Comparison of ENCODE assay signal across 8 cellular contexts in the genomic region with DNA sequence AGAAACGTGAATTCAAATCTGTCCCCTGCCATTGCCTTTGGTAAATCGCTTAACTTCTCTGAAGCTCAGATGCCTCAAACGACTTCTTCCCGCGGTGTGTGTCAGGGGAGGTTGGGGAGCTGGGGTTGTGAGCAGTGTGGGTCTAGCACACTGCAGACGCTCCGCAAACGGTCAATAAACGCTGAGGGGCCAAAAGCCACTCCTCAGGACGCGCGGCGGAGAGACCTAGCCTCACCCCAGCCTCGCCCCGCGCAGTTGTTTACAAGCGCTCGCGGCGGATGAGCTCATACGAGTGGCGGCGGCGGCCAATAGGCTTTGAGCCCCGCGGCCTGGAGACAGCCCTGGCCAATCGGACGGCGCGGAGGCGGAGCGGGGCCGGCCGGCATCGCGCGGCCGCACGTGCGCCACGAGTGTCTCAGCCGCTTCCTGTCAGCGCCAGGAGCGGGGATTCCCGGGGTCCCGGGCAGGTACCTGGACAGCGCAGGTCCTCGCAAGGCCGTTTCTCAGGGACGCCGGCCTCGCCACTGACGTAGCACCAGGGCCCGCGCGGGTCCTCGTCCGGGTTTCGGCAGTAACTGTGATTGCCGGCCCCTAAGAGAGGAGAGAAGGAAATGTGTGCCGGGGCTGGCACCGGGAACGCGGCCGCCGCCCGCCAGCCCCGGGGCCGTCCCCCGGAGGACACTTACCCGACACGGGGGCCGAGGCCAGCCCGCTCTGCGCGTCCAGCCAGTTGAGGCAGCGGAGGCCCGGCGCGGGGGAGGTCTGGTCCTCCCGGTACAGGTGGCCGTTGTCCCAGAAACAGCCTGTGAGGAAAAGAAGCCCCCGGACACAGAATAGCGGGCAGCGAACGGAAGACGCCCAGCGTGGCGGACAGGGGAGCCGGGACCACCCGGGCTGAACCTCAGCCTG. TPM values are rescaled to one million over a fixed set of nuclear protein-coding genes. Genes with fewer than 3 reads are reported as not detected.
DNase-seq lines count a peak whose midpoint lies in the region; ATAC-seq, FAIRE-seq and TF ChIP-seq lines count a peak whose summit lies in the region.

No MANE protein-coding gene starts in this region.

- no peak for FAIRE-seq in A549 (lab: Jason Lieb, UNC)

- 5% methylated on average over 12 of the region's 91 CpGs for WGBS in A549 (ENCODE audit: missing lambda C conversion rate)
- 1% methylated on average over 90 of the region's 91 CpGs for WGBS in smooth muscle cell (ENCODE audit: low lambda C conversion rate)

- H3K9ac ChIP-seq in smooth muscle cell (ENCODE audit: low read depth) = peak overlapping the region; percentile 80

- peak overlapping the region; percentile 75 for H2AFZ ChIP-seq in smooth muscle cell (ENCODE audit: low read depth)

- intact Hi-C loops in breast epithelium (cut with DNase I; ENCODE audit: low total_unique reads) = no loop called here

- no peaks in the 10 kb centered on the region for H3F3A ChIP-seq in smooth muscle cell (ENCODE audit: low read depth)

- H3K9me3 ChIP-seq in A549 = no peaks in the 10 kb centered on the region
- H3K9me3 ChIP-seq in WERI-Rb-1 (ENCODE audit: severe bottlenecking) = no peaks in the 10 kb centered on the region
- no peaks in the 10 kb centered on the region for H3K9me3 ChIP-seq in breast epithelium
- H3K9me3 ChIP-seq in smooth muscle cell (replicated peaks; ENCODE audit: low read depth) = no peaks in the 10 kb centered on the region

- H3K4me3 ChIP-seq in A549 = peak overlapping the region; percentile 50
- peak overlapping the region; percentile 45 for H3K4me3 ChIP-seq in WERI-Rb-1 (ENCODE audit: low read depth, low read length)
- peak overlapping the region; percentile 75 to 93 (median 85) for H3K4me3 ChIP-seq in breast epithelium
- H3K4me3 ChIP-seq in smooth muscle cell = peak overlapping the region; percentile 55

- H3K27me3 ChIP-seq in WERI-Rb-1 (ENCODE audit: insufficient read depth, low read depth, severe bottlenecking) = no peaks in the 10 kb centered on the region
- H3K27me3 ChIP-seq in breast epithelium = no peaks in the 10 kb centered on the region
- H3K27me3 ChIP-seq in smooth muscle cell (ENCODE audit: low read depth) = no peaks in the 10 kb centered on the region

- peaks cover 20% of the 10 kb centered on the region for H3K4me1 ChIP-seq in A549
- peaks cover 6 to 15% of the 10 kb centered on the region in 2 donors for H3K4me1 ChIP-seq in breast epithelium
- H3K4me1 ChIP-seq in smooth muscle cell (ENCODE audit: low read depth) = peaks cover 3% of the 10 kb centered on the region

- no peak for TF ChIP-seq RAD21 in A549 (conservative IDR thresholded peaks at IDR 0.05 in 1 of 2, IDR thresholded peaks at IDR 0.05 in 1 of 2)

- DNase-seq in A549 (ENCODE audit: low read depth in 1 of 2, low spot score in 1 of 2) = peak; percentile 78 to 89
- peak; percentile 78 for DNase-seq in NCI-H2196 (lab: John Stamatoyannopoulos, UW; ENCODE audit: unreplicated experiment)
- peak; percentile 93 for DNase-seq in WERI-Rb-1
- DNase-seq in breast epithelium (ENCODE audit: low spot score in 2 of 2) = peak; percentile 96 to 97
- DNase-seq in iPS-NIHi7 (ENCODE audit: extremely low spot score) = peak; percentile 97
- DNase-seq in smooth muscle cell (lab: John Stamatoyannopoulos, UW; ENCODE audit: unreplicated experiment) = peak; percentile 71

- H3K36me3 ChIP-seq in WERI-Rb-1 (no peaks in the 10 kb centered on the region), breast epithelium (no peaks in the 10 kb centered on the region), smooth muscle cell (ENCODE audit: low read depth) (no peaks in the 10 kb centered on the region)

- H3K4me2 ChIP-seq in A549 = peak overlapping the region; percentile 88
- peak overlapping the region; percentile 88 for H3K4me2 ChIP-seq in smooth muscle cell

- POLR2A ChIA-PET in A549 (lab: Yijun Ruan, JAX) = interaction anchor here (1.0 to 1.2 kb wide), 2 partner anchors 9 to 56 kb away, joined by 5 to 7 read pairs; partner anchors contain the start of gene PATZ1

- H4K20me1 ChIP-seq in smooth muscle cell (ENCODE audit: low read depth) = no peaks in the 10 kb centered on the region

- no peak for TF ChIP-seq CTCF in A549 (IDR thresholded peaks at IDR 0.05)
- TF ChIP-seq CTCF in WERI-Rb-1 (IDR thresholded peaks at IDR 0.05; ENCODE audit: low read depth, low read length) = no peak
- no peak for TF ChIP-seq CTCF in breast epithelium (IDR thresholded peaks at IDR 0.05)
- no peak for TF ChIP-seq CTCF in smooth muscle cell (IDR thresholded peaks at IDR 0.05; ENCODE audit: borderline replicate concordance, insufficient read depth, poor library complexity, severe bottlenecking)

- H3K79me2 ChIP-seq in smooth muscle cell (ENCODE audit: low read depth) = no peaks in the 10 kb centered on the region

- TF ChIP-seq POLR2A in A549 (IDR thresholded peaks at IDR 0.05; ENCODE audit: low read length) = no peak
- peak; percentile 93 for TF ChIP-seq POLR2A in breast epithelium (IDR thresholded peaks at IDR 0.05)

- no peak for TF ChIP-seq EP300 in A549 (IDR thresholded peaks at IDR 0.05)

- ATAC-seq in A549 = peak; percentile 95 to 97
- ATAC-seq in GM18861 (IDR thresholded peaks at IDR 0.05; ENCODE audit: unreplicated experiment) = peak; percentile 78
- peak; percentile 76 for ATAC-seq in HG03066 (IDR thresholded peaks at IDR 0.05; ENCODE audit: low read depth, unreplicated experiment)

- H3K27ac ChIP-seq in A549 (peak overlapping the region; percentile 59 to 84; a peak in 5 of 6 replicates), WERI-Rb-1 (peak overlapping the region; percentile 74), breast epithelium (peak overlapping the region; percentile 94 to 98), smooth muscle cell (ENCODE audit: low read depth) (peak overlapping the region; percentile 79)

- CTCF ChIA-PET in A549 (lab: Yijun Ruan, JAX) = interaction anchor here (1.2 to 4.5 kb wide), 4 partner anchors 18 to 78 kb away, joined by 3 to 27 read pairs (median 9); partner anchors contain the start of genes LIMK2 and PATZ1

TF ChIP-seq in A549, 52 proteins besides CTCF, POLR2A, EP300 and RAD21 (continues in another document):
- TF ChIP-seq BHLHE40 (IDR thresholded peaks at IDR 0.05; ENCODE audit: low read depth, low read length) = peak; percentile 90
- peak; percentile 75 for TF ChIP-seq NPAS2 (CRISPR knock-in tag; IDR thresholded peaks at IDR 0.05; ENCODE audit: borderline replicate concordance)
- peak; percentile 98 for TF ChIP-seq MAX (IDR thresholded peaks at IDR 0.05)
- no peak for TF ChIP-seq NFE2L2 (conservative IDR thresholded peaks at IDR 0.05; ENCODE audit: low read length)
- TF ChIP-seq MAFK (IDR thresholded peaks at IDR 0.05; ENCODE audit: partially characterized antibody) = peak; percentile 19
- TF ChIP-seq HOXB5 (CRISPR knock-in tag; IDR thresholded peaks at IDR 0.05) = no peak
- TF ChIP-seq RFX5 (IDR thresholded peaks at IDR 0.05) = peak; percentile 89
- 0 out of 5 replicates have a peak, but pooled peaks of 1 of the 2 experiments have one; percentile 32 for TF ChIP-seq JUN (IDR thresholded peaks at IDR 0.05)
- 0 out of 2 replicates have a peak, but pooled peaks have one; percentile 23 for TF ChIP-seq HDAC2 (IDR thresholded peaks at IDR 0.05)
- peak; percentile 95 for TF ChIP-seq E2F6 (IDR thresholded peaks at IDR 0.05; ENCODE audit: borderline replicate concordance, low read depth)
- TF ChIP-seq HES2 (IDR thresholded peaks at IDR 0.05) = no peak
- TF ChIP-seq TP53 (CRISPR knock-in tag; IDR thresholded peaks at IDR 0.05) = 0 out of 2 replicates have a peak, but pooled peaks have one; percentile 63
- peak; percentile 31; the same call in 1 of the 2 replicates for TF ChIP-seq USF2 (IDR thresholded peaks at IDR 0.05)
- 0 out of 2 replicates have a peak, but pooled peaks have one; percentile 18 for TF ChIP-seq MYC (IDR thresholded peaks at IDR 0.05; ENCODE audit: borderline replicate concordance, low read length)
- TF ChIP-seq RNF2 (IDR thresholded peaks at IDR 0.05; ENCODE audit: borderline replicate concordance, low read depth) = peak; percentile 63; the same call in 1 of the 2 replicates

RNA-seq across cellular contexts. Expression of gene PIK3IP1, which starts 1.5 kb away (rescaled TPM):
- polyA plus RNA-seq in A549 (2011; rRNA removed) (1.4 and 1.6 TPM in 2 replicates), A549 (2017; fragmentation: RNase III; extraction: RNeasy Plus Mini Kit Qiagen cat#74134 plus additional on column Dnase treatment) (0.90 to 1.1 TPM (median 0.93 TPM) in 3 replicates), smooth muscle cell (20.2 and 26.3 TPM in 2 replicates)
- polyA plus RNA-seq in A549 (2012; cell fraction: cytosol; rRNA removed) = 0.45 and 0.49 TPM in 2 replicates
- polyA plus RNA-seq in A549 (2012; cell fraction: nucleus; rRNA removed) = 1.0 and 1.3 TPM in 2 replicates
- polyA minus RNA-seq in A549 (2011; rRNA and poly(A)+ RNA removed) = 1.1 and 1.4 TPM in 2 replicates
- total RNA-seq in breast epithelium (100 to 1,000 TPM in 1 of 3 donors, 10 to 100 TPM in 2; 43.3 to 109 (median 72.5) TPM), smooth muscle cell (12.6 and 16.9 TPM in 2 replicates)

RNA-seq across cellular contexts. Expression of gene PATZ1, which starts 55.4 kb away (rescaled TPM):
- polyA plus RNA-seq in A549 (2011; rRNA removed) (16.4 and 18.6 TPM in 2 replicates), A549 (2017; fragmentation: RNase III; extraction: RNeasy Plus Mini Kit Qiagen cat#74134 plus additional on column Dnase treatment) (15.4 to 19.3 TPM (median 18.2 TPM) in 3 replicates), smooth muscle cell (11.9 and 22.1 TPM in 2 replicates)
- 14.0 and 19.8 TPM in 2 replicates for polyA plus RNA-seq in A549 (2012; cell fraction: cytosol; rRNA removed)
- polyA plus RNA-seq in A549 (2012; cell fraction: nucleus; rRNA removed) = 34.1 and 37.2 TPM in 2 replicates
- polyA minus RNA-seq in A549 (2011; rRNA and poly(A)+ RNA removed) = 39.3 and 43.8 TPM in 2 replicates
- total RNA-seq in breast epithelium (10 to 100 TPM; 15.4 to 49.6 (median 40.6) TPM), smooth muscle cell (12.9 and 14.3 TPM in 2 replicates)

Comparison
In these comparisons a context has a peak if more than half of its experiments do, and no peak if none do; other contexts are left out.
1. Peak in every context shown above with its lines: DNase-seq, ATAC-seq, H3K4me3 ChIP-seq and H3K27ac ChIP-seq.